ENCODE assay signal across 8 cellular contexts in genomic region chr3:14145236-14145635, GRCh38. TPM values are rescaled to one million over a fixed set of nuclear protein-coding genes. Genes with fewer than 3 reads are reported as not detected.
DNase-seq lines count a peak whose midpoint lies in the region; ATAC-seq and TF ChIP-seq lines count a peak whose summit lies in the region.

No MANE protein-coding gene starts in this region.

- H3K4me3 ChIP-seq in uterus = no peak overlapping the region
- no peak overlapping the region for H3K4me3 ChIP-seq in ovary

- H3K9me3 Mint-ChIP-seq in MCF 10A (ENCODE audit: unreplicated experiment) = no peaks in the 10 kb centered on the region
- no peaks in the 10 kb centered on the region for H3K9me3 Mint-ChIP-seq in mesothelial cell of epicardium

- POLR2A ChIA-PET in MCF 10A (lab: Yijun Ruan, JAX) = interaction anchor here (0.6 to 11.5 kb wide), 20 partner anchors 8 to 268 kb away, joined by 3 to 294 read pairs (median 8); partner anchors contain the start of genes CHCHD4, LSM3, TMEM43 and XPC

- TSS peak; percentile 41 for BruUV-seq in MCF 10A (replicated peaks; lab: Mats Ljungman, UMichigan)

- no peaks in the 10 kb centered on the region for H3K36me3 ChIP-seq in uterus
- no peaks in the 10 kb centered on the region for H3K36me3 ChIP-seq in ovary

- CTCF ChIA-PET in MCF 10A (lab: Yijun Ruan, JAX) = interaction anchor here (0.6 to 1.9 kb wide), 12 partner anchors 25 to 1185 kb away, joined by 3 to 6 read pairs (median 4); partner anchors contain the start of gene LSM3

- H3K4me1 Mint-ChIP-seq in MCF 10A (ENCODE audit: insufficient read depth, unreplicated experiment) (peaks cover 44% of the 10 kb centered on the region), mesothelial cell of epicardium (peaks cover 25% of the 10 kb centered on the region)

- DNase-seq in cardiac septum (ENCODE audit: low spot score) = peak; percentile 73
- no peak for DNase-seq in Right ventricle myocardium superior
- no peak for DNase-seq in MCF 10A (ENCODE audit: unreplicated experiment)
- peak in 1 of 2 experiments; percentile 29 for DNase-seq in mesothelial cell of epicardium (ENCODE audit: low spot score in 2 of 2, unreplicated experiment in 2 of 2)
- no peak for DNase-seq in uterus
- no peak for DNase-seq in ovary
- no peak for DNase-seq in NCI-H774 (lab: John Stamatoyannopoulos, UW)

- H3K27me3 Mint-ChIP-seq in MCF 10A (ENCODE audit: insufficient read depth, unreplicated experiment) (no peaks in the 10 kb centered on the region), mesothelial cell of epicardium (ENCODE audit: low read depth) (no peaks in the 10 kb centered on the region)

- H3K36me3 Mint-ChIP-seq in MCF 10A (ENCODE audit: insufficient read depth, unreplicated experiment) = peaks cover 70% of the 10 kb centered on the region
- H3K36me3 Mint-ChIP-seq in mesothelial cell of epicardium = peaks cover 24% of the 10 kb centered on the region

- 80 to 82% (median 80%) methylated on average over 9 of the region's 9 CpGs for WGBS in ovary, 3 donors

- H3K9me3 ChIP-seq in uterus = no peaks in the 10 kb centered on the region
- no peaks in the 10 kb centered on the region for H3K9me3 ChIP-seq in ovary

- intact Hi-C loops in cardiac septum (cut with DNase I) (no loop called here), Right ventricle myocardium superior (cut with DNase I) (no loop called here), MCF 10A (cut with micrococcal nuclease) (no loop called here), uterus (cut with DNase I; ENCODE audit: low total_unique reads) (no loop called here), ovary (cut with DNase I) (no loop called here)

- ATAC-seq in Right ventricle myocardium superior (ENCODE audit: poor library complexity) = no peak
- ATAC-seq in GM21723 (IDR thresholded peaks at IDR 0.05; ENCODE audit: unreplicated experiment) = no peak

- TF ChIP-seq CTCF in MCF 10A (IDR thresholded peaks at IDR 0.05; ENCODE audit: unreplicated experiment) (no peak), mesothelial cell of epicardium (IDR thresholded peaks at IDR 0.05; ENCODE audit: unreplicated experiment) (no peak), uterus (IDR thresholded peaks at IDR 0.05) (no peak), ovary (IDR thresholded peaks at IDR 0.05) (no peak)

- H3K27ac ChIP-seq in uterus (peak overlapping the region; percentile 86 to 96), ovary (peak overlapping the region in 1 of 2 donors; percentile 60)

- H3K27me3 ChIP-seq in uterus (no peaks in the 10 kb centered on the region), ovary (no peaks in the 10 kb centered on the region)

- H3K4me3 Mint-ChIP-seq in MCF 10A (ENCODE audit: unreplicated experiment) (peak overlapping the region; percentile 65), mesothelial cell of epicardium (no peak overlapping the region)

- TF ChIP-seq POLR2A in uterus (IDR thresholded peaks at IDR 0.05) = no peak
- TF ChIP-seq POLR2A in ovary (IDR thresholded peaks at IDR 0.05) = no peak

- H3K4me1 ChIP-seq in uterus (peaks cover 19 to 20% of the 10 kb centered on the region in 2 donors), ovary (ENCODE audit: insufficient read depth) (peaks cover 8% of the 10 kb centered on the region)

- TF ChIP-seq EP300 in ovary (IDR thresholded peaks at IDR 0.05) = no peak

- peak overlapping the region; percentile 99 for H3K27ac Mint-ChIP-seq in MCF 10A (ENCODE audit: low read depth, unreplicated experiment)
- peak overlapping the region; percentile 99 for H3K27ac Mint-ChIP-seq in mesothelial cell of epicardium

RNA-seq across cellular contexts. Expression of gene TMEM43, which starts 20.4 kb away (rescaled TPM):
- 62.0 TPM for total RNA-seq in cardiac septum
- 32.1 TPM for total RNA-seq in Right ventricle myocardium superior
- total RNA-seq in MCF 10A (2022) = 120 and 124 TPM in 2 replicates
- total RNA-seq in mesothelial cell of epicardium = 50.0 to 52.5 TPM (median 51.5 TPM) in 3 replicates
- total RNA-seq in uterus = 100 to 1,000 TPM in 2 of 4 donors, 10 to 100 TPM in 2; 93.5 to 114 (median 102) TPM
- total RNA-seq in ovary = 10 to 100 TPM; 72.0 to 100.0 (median 87.3) TPM
- 100 to 1,000 TPM in 1 of 2 donors, 10 to 100 TPM in 1; 82.3 to 104 TPM for polyA plus RNA-seq in ovary

RNA-seq across cellular contexts. Expression of gene CHCHD4, which starts 20.6 kb away (rescaled TPM):
- total RNA-seq in cardiac septum = 23.0 TPM
- total RNA-seq in Right ventricle myocardium superior = 35.9 TPM
- 31.6 and 35.0 TPM in 2 replicates for total RNA-seq in MCF 10A (2022)
- 7.1 to 7.3 TPM (median 7.3 TPM) in 3 replicates for total RNA-seq in mesothelial cell of epicardium
- 10 to 100 TPM in 1 of 4 donors, 1 to 10 TPM in 3; 6.2 to 12.0 (median 7.8) TPM for total RNA-seq in uterus
- 10 to 100 TPM; 10.1 to 16.7 (median 12.2) TPM for total RNA-seq in ovary
- 10 to 100 TPM; 11.7 to 22.2 TPM for polyA plus RNA-seq in ovary

RNA-seq across cellular contexts. Expression of gene XPC, which starts 33.2 kb away (rescaled TPM):
- total RNA-seq in cardiac septum = 16.7 TPM
- 7.7 TPM for total RNA-seq in Right ventricle myocardium superior
- total RNA-seq in MCF 10A (2022) = 73.3 and 83.6 TPM in 2 replicates
- 47.5 to 52.0 TPM (median 47.8 TPM) in 3 replicates for total RNA-seq in mesothelial cell of epicardium
- 10 to 100 TPM; 15.3 to 85.8 (median 48.5) TPM for total RNA-seq in uterus
- 10 to 100 TPM; 38.7 to 50.8 (median 40.6) TPM for total RNA-seq in ovary
- 10 to 100 TPM; 36.2 to 63.1 TPM for polyA plus RNA-seq in ovary

RNA-seq across cellular contexts. Expression of gene LSM3, which starts 33.4 kb away (rescaled TPM):
- total RNA-seq in cardiac septum (13.2 TPM), Right ventricle myocardium superior (16.8 TPM), MCF 10A (2022) (10.2 and 12.9 TPM in 2 replicates), mesothelial cell of epicardium (9.6 to 10.9 TPM (median 9.7 TPM) in 3 replicates), uterus (10 to 100 TPM in 3 of 4 donors, 1 to 10 TPM in 1; 10.0 to 14.1 (median 11.9) TPM), ovary (10 to 100 TPM in 3 of 7 donors, 1 to 10 TPM in 4; 7.9 to 12.0 (median 9.7) TPM)
- 10 to 100 TPM; 11.2 to 18.6 TPM for polyA plus RNA-seq in ovary
